ENCODE assay signal across 1 cellular context in genomic region chr20:37915434-37915787, GRCh38.
TF ChIP-seq lines count a peak whose summit lies in the region.

No MANE protein-coding gene starts in this region.

TF ChIP-seq in HepG2, 621 proteins besides CTCF, POLR2A, EP300 and RAD21:
- no peak for TF ChIP-seq ZBTB2 (CRISPR knock-in tag; IDR thresholded peaks at IDR 0.05; ENCODE audit: low read depth)
- TF ChIP-seq SALL2 (CRISPR knock-in tag; IDR thresholded peaks at IDR 0.05) = 0 out of 2 replicates have a peak, but pooled peaks have one; percentile 26
- TF ChIP-seq ZNF382 (CRISPR knock-in tag; IDR thresholded peaks at IDR 0.05; ENCODE audit: borderline replicate concordance) = no peak
- TF ChIP-seq THAP11 (CRISPR knock-in tag; IDR thresholded peaks at IDR 0.05) = no peak
- TF ChIP-seq HIC2 (CRISPR knock-in tag; IDR thresholded peaks at IDR 0.05; ENCODE audit: low read depth) = no peak
- no peak for TF ChIP-seq MXI1 (IDR thresholded peaks at IDR 0.05; ENCODE audit: borderline replicate concordance, low read depth, low read length)
- no peak for TF ChIP-seq ZMAT3 (CRISPR knock-in tag; conservative IDR thresholded peaks at IDR 0.05)
- TF ChIP-seq, protein P1, sequence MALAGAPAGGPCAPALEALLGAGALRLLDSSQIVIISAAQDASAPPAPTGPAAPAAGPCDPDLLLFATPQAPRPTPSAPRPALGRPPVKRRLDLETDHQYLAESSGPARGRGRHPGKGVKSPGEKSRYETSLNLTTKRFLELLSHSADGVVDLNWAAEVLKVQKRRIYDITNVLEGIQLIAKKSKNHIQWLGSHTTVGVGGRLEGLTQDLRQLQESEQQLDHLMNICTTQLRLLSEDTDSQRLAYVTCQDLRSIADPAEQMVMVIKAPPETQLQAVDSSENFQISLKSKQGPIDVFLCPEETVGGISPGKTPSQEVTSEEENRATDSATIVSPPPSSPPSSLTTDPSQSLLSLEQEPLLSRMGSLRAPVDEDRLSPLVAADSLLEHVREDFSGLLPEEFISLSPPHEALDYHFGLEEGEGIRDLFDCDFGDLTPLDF (CRISPR knock-in tag; IDR thresholded peaks at IDR 0.05) = no peak
- no peak for TF ChIP-seq TCF7L2 (IDR thresholded peaks at IDR 0.05; ENCODE audit: low read depth, low read length)
- TF ChIP-seq CCAR2 (optimal IDR thresholded peaks at IDR 0.05; ENCODE audit: low read depth, low read length) = no peak
- no peak for TF ChIP-seq ZNF530 (CRISPR knock-in tag; IDR thresholded peaks at IDR 0.05; ENCODE audit: low read depth)
- TF ChIP-seq ADNP (CRISPR knock-in tag; IDR thresholded peaks at IDR 0.05) = peak; percentile 67; the same call in 1 of the 2 replicates
- no peak for TF ChIP-seq ZFY (CRISPR knock-in tag; IDR thresholded peaks at IDR 0.05)
- TF ChIP-seq SNAI1 (CRISPR knock-in tag; IDR thresholded peaks at IDR 0.05; ENCODE audit: borderline replicate concordance) = no peak
- TF ChIP-seq RELA (CRISPR knock-in tag; IDR thresholded peaks at IDR 0.05) = no peak
- TF ChIP-seq, protein P2, sequence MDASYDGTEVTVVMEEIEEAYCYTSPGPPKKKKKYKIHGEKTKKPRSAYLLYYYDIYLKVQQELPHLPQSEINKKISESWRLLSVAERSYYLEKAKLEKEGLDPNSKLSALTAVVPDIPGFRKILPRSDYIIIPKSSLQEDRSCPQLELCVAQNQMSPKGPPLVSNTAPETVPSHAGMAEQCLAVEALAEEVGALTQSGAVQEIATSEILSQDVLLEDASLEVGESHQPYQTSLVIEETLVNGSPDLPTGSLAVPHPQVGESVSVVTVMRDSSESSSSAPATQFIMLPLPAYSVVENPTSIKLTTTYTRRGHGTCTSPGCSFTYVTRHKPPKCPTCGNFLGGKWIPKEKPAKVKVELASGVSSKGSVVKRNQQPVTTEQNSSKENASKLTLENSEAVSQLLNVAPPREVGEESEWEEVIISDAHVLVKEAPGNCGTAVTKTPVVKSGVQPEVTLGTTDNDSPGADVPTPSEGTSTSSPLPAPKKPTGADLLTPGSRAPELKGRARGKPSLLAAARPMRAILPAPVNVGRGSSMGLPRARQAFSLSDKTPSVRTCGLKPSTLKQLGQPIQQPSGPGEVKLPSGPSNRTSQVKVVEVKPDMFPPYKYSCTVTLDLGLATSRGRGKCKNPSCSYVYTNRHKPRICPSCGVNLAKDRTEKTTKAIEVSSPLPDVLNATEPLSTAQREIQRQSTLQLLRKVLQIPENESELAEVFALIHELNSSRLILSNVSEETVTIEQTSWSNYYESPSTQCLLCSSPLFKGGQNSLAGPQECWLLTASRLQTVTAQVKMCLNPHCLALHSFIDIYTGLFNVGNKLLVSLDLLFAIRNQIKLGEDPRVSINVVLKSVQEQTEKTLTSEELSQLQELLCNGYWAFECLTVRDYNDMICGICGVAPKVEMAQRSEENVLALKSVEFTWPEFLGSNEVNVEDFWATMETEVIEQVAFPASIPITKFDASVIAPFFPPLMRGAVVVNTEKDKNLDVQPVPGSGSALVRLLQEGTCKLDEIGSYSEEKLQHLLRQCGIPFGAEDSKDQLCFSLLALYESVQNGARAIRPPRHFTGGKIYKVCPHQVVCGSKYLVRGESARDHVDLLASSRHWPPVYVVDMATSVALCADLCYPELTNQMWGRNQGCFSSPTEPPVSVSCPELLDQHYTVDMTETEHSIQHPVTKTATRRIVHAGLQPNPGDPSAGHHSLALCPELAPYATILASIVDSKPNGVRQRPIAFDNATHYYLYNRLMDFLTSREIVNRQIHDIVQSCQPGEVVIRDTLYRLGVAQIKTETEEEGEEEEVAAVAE (CRISPR knock-in tag; IDR thresholded peaks at IDR 0.05; ENCODE audit: borderline replicate concordance) = no peak
- TF ChIP-seq TMF1 (CRISPR knock-in tag; IDR thresholded peaks at IDR 0.05; ENCODE audit: low read depth) = no peak
- TF ChIP-seq DNMT1 (CRISPR knock-in tag; IDR thresholded peaks at IDR 0.05) = 0 out of 2 replicates have a peak, but pooled peaks have one; percentile 47
- TF ChIP-seq HMGA1 (CRISPR knock-in tag; conservative IDR thresholded peaks at IDR 0.05) = no peak
- no peak for TF ChIP-seq ARID2 (CRISPR knock-in tag; IDR thresholded peaks at IDR 0.05; ENCODE audit: borderline replicate concordance)
- TF ChIP-seq ZNF337 (CRISPR knock-in tag; IDR thresholded peaks at IDR 0.05; ENCODE audit: borderline replicate concordance, low read depth) = no peak
- no peak for TF ChIP-seq CCDC6 (CRISPR knock-in tag; IDR thresholded peaks at IDR 0.05)
- TF ChIP-seq, protein P3, sequence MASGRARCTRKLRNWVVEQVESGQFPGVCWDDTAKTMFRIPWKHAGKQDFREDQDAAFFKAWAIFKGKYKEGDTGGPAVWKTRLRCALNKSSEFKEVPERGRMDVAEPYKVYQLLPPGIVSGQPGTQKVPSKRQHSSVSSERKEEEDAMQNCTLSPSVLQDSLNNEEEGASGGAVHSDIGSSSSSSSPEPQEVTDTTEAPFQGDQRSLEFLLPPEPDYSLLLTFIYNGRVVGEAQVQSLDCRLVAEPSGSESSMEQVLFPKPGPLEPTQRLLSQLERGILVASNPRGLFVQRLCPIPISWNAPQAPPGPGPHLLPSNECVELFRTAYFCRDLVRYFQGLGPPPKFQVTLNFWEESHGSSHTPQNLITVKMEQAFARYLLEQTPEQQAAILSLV (CRISPR knock-in tag; IDR thresholded peaks at IDR 0.05; ENCODE audit: borderline replicate concordance) = peak; percentile 18; the same call in 1 of the 2 replicates
- TF ChIP-seq ZNF205 (CRISPR knock-in tag; IDR thresholded peaks at IDR 0.05) = no peak
- TF ChIP-seq AKAP8 (CRISPR knock-in tag; IDR thresholded peaks at IDR 0.05) = 0 out of 2 replicates have a peak, but pooled peaks have one; percentile 19
- no peak for TF ChIP-seq ZNF75D (CRISPR knock-in tag; IDR thresholded peaks at IDR 0.05; ENCODE audit: borderline replicate concordance)
- TF ChIP-seq ZBTB7A (CRISPR knock-in tag; IDR thresholded peaks at IDR 0.05) = 0 out of 2 replicates have a peak, but pooled peaks have one; percentile 47
- TF ChIP-seq ZNF768 (CRISPR knock-in tag; IDR thresholded peaks at IDR 0.05) = peak; percentile 69; the same call in 1 of the 2 replicates
- 0 out of 2 replicates have a peak, but pooled peaks have one; percentile 11 for TF ChIP-seq ZNF678 (CRISPR knock-in tag; IDR thresholded peaks at IDR 0.05)
- TF ChIP-seq ZNF274 (CRISPR knock-in tag; IDR thresholded peaks at IDR 0.05) = 0 out of 2 replicates have a peak, but pooled peaks have one; percentile 18
- TF ChIP-seq ZNF776 (CRISPR knock-in tag; IDR thresholded peaks at IDR 0.05) = peak; percentile 26; the same call in 1 of the 2 replicates
- TF ChIP-seq SIX1 (CRISPR knock-in tag; IDR thresholded peaks at IDR 0.05; ENCODE audit: borderline replicate concordance) = no peak
- no peak for TF ChIP-seq REPIN1 (CRISPR knock-in tag; IDR thresholded peaks at IDR 0.05; ENCODE audit: borderline replicate concordance, low read depth)
- TF ChIP-seq ZNF629 (CRISPR knock-in tag; conservative IDR thresholded peaks at IDR 0.05) = peak; percentile 97
- no peak for TF ChIP-seq MAFK (conservative IDR thresholded peaks at IDR 0.05 in 1 of 2, IDR thresholded peaks at IDR 0.05 in 1 of 2; ENCODE audit: low read length in 2 of 2)
- TF ChIP-seq SPEN (CRISPR knock-in tag; IDR thresholded peaks at IDR 0.05; ENCODE audit: low read depth) = 0 out of 2 replicates have a peak, but pooled peaks have one; percentile 17
- TF ChIP-seq ZNF546 (CRISPR knock-in tag; conservative IDR thresholded peaks at IDR 0.05) = no peak
- TF ChIP-seq ZNF746 (CRISPR knock-in tag; IDR thresholded peaks at IDR 0.05) = 0 out of 2 replicates have a peak, but pooled peaks have one; percentile 32
- TF ChIP-seq PRDM15 (CRISPR knock-in tag; IDR thresholded peaks at IDR 0.05) = peak; percentile 80; the same call in 1 of the 2 replicates
- TF ChIP-seq ARID4A (CRISPR knock-in tag; IDR thresholded peaks at IDR 0.05; ENCODE audit: borderline replicate concordance) = no peak
- no peak for TF ChIP-seq EHMT2 (IDR thresholded peaks at IDR 0.05; ENCODE audit: borderline replicate concordance, low read depth, low read length)
- TF ChIP-seq ZBTB38 (CRISPR knock-in tag; IDR thresholded peaks at IDR 0.05) = no peak
- no peak for TF ChIP-seq MXD4 (CRISPR knock-in tag; IDR thresholded peaks at IDR 0.05)
- TF ChIP-seq ZNF674 (CRISPR knock-in tag; IDR thresholded peaks at IDR 0.05; ENCODE audit: low read depth) = no peak
- no peak for TF ChIP-seq IRX3 (CRISPR knock-in tag; IDR thresholded peaks at IDR 0.05; ENCODE audit: borderline replicate concordance, low read depth)
- peak; percentile 88 for TF ChIP-seq KDM1A (CRISPR knock-in tag; IDR thresholded peaks at IDR 0.05)
- peak; percentile 66 for TF ChIP-seq ZMYM3 (CRISPR knock-in tag; IDR thresholded peaks at IDR 0.05)
